1 cellular context compared by ENCODE assay signal in the genomic region with DNA sequence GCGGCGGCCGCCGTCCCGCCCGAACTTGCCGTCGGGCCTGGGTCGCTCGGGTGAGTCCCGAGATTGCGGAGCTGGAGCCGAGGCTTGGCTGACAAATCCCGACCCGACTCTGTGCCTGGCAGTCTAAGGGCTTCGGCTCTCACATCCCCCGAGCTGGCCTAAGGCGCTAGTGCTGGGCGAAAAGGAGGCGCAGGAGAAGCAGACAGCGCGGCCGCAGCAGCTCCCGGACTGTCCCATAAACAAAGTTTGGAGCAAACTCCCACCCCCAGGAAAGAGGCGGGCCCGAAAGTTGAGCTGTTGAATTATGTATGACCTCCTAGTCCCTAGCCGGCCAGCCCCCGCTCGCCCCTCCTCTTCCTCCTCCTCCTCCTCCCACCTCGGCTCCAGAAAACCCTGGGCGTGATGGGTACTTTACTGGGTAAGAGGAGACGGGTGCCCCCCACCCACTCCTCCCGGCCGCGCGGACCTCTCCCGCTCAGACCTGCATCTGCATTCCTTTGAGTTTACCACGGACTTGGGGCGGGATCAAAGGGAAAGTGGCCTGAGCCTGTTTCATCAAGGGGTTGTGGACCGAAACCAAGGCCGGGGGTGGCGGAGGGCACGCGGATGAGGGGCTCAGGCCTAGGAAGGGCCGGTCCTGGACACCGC.
TF ChIP-seq lines count a peak whose summit lies in the region.

A gene (minus strand): TSS at position 230 of the 648 bp plus-strand sequence. CDS start 719 bp downstream, outside the sequence.

TF ChIP-seq in WTC11, 78 proteins besides CTCF, POLR2A, EP300 and RAD21 (continued from another document):
- TF ChIP-seq, protein P1, sequence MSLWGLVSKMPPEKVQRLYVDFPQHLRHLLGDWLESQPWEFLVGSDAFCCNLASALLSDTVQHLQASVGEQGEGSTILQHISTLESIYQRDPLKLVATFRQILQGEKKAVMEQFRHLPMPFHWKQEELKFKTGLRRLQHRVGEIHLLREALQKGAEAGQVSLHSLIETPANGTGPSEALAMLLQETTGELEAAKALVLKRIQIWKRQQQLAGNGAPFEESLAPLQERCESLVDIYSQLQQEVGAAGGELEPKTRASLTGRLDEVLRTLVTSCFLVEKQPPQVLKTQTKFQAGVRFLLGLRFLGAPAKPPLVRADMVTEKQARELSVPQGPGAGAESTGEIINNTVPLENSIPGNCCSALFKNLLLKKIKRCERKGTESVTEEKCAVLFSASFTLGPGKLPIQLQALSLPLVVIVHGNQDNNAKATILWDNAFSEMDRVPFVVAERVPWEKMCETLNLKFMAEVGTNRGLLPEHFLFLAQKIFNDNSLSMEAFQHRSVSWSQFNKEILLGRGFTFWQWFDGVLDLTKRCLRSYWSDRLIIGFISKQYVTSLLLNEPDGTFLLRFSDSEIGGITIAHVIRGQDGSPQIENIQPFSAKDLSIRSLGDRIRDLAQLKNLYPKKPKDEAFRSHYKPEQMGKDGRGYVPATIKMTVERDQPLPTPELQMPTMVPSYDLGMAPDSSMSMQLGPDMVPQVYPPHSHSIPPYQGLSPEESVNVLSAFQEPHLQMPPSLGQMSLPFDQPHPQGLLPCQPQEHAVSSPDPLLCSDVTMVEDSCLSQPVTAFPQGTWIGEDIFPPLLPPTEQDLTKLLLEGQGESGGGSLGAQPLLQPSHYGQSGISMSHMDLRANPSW (CRISPR knock-in tag; conservative IDR thresholded peaks at IDR 0.05; ENCODE audit: low read depth) = 0 out of 2 replicates have a peak, but pooled peaks have one; percentile 37
- peak; percentile 56; the same call in 1 of the 2 replicates for TF ChIP-seq TEAD1 (CRISPR knock-in tag; IDR thresholded peaks at IDR 0.05)
- 0 out of 2 replicates have a peak, but pooled peaks have one; percentile 6 for TF ChIP-seq SMAD4 (CRISPR knock-in tag; IDR thresholded peaks at IDR 0.05)
- TF ChIP-seq, protein P2, sequence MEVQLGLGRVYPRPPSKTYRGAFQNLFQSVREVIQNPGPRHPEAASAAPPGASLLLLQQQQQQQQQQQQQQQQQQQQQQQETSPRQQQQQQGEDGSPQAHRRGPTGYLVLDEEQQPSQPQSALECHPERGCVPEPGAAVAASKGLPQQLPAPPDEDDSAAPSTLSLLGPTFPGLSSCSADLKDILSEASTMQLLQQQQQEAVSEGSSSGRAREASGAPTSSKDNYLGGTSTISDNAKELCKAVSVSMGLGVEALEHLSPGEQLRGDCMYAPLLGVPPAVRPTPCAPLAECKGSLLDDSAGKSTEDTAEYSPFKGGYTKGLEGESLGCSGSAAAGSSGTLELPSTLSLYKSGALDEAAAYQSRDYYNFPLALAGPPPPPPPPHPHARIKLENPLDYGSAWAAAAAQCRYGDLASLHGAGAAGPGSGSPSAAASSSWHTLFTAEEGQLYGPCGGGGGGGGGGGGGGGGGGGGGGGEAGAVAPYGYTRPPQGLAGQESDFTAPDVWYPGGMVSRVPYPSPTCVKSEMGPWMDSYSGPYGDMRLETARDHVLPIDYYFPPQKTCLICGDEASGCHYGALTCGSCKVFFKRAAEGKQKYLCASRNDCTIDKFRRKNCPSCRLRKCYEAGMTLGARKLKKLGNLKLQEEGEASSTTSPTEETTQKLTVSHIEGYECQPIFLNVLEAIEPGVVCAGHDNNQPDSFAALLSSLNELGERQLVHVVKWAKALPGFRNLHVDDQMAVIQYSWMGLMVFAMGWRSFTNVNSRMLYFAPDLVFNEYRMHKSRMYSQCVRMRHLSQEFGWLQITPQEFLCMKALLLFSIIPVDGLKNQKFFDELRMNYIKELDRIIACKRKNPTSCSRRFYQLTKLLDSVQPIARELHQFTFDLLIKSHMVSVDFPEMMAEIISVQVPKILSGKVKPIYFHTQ (CRISPR knock-in tag; IDR thresholded peaks at IDR 0.05) = no peak
- TF ChIP-seq, protein P3, sequence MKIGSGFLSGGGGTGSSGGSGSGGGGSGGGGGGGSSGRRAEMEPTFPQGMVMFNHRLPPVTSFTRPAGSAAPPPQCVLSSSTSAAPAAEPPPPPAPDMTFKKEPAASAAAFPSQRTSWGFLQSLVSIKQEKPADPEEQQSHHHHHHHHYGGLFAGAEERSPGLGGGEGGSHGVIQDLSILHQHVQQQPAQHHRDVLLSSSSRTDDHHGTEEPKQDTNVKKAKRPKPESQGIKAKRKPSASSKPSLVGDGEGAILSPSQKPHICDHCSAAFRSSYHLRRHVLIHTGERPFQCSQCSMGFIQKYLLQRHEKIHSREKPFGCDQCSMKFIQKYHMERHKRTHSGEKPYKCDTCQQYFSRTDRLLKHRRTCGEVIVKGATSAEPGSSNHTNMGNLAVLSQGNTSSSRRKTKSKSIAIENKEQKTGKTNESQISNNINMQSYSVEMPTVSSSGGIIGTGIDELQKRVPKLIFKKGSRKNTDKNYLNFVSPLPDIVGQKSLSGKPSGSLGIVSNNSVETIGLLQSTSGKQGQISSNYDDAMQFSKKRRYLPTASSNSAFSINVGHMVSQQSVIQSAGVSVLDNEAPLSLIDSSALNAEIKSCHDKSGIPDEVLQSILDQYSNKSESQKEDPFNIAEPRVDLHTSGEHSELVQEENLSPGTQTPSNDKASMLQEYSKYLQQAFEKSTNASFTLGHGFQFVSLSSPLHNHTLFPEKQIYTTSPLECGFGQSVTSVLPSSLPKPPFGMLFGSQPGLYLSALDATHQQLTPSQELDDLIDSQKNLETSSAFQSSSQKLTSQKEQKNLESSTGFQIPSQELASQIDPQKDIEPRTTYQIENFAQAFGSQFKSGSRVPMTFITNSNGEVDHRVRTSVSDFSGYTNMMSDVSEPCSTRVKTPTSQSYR (CRISPR knock-in tag; IDR thresholded peaks at IDR 0.05) = 0 out of 2 replicates have a peak, but pooled peaks have one; percentile 38
- TF ChIP-seq, protein P4, sequence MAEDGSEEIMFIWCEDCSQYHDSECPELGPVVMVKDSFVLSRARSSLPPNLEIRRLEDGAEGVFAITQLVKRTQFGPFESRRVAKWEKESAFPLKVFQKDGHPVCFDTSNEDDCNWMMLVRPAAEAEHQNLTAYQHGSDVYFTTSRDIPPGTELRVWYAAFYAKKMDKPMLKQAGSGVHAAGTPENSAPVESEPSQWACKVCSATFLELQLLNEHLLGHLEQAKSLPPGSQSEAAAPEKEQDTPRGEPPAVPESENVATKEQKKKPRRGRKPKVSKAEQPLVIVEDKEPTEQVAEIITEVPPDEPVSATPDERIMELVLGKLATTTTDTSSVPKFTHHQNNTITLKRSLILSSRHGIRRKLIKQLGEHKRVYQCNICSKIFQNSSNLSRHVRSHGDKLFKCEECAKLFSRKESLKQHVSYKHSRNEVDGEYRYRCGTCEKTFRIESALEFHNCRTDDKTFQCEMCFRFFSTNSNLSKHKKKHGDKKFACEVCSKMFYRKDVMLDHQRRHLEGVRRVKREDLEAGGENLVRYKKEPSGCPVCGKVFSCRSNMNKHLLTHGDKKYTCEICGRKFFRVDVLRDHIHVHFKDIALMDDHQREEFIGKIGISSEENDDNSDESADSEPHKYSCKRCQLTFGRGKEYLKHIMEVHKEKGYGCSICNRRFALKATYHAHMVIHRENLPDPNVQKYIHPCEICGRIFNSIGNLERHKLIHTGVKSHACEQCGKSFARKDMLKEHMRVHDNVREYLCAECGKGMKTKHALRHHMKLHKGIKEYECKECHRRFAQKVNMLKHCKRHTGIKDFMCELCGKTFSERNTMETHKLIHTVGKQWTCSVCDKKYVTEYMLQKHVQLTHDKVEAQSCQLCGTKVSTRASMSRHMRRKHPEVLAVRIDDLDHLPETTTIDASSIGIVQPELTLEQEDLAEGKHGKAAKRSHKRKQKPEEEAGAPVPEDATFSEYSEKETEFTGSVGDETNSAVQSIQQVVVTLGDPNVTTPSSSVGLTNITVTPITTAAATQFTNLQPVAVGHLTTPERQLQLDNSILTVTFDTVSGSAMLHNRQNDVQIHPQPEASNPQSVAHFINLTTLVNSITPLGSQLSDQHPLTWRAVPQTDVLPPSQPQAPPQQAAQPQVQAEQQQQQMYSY (CRISPR knock-in tag; IDR thresholded peaks at IDR 0.05) = no peak
- TF ChIP-seq, protein P5, sequence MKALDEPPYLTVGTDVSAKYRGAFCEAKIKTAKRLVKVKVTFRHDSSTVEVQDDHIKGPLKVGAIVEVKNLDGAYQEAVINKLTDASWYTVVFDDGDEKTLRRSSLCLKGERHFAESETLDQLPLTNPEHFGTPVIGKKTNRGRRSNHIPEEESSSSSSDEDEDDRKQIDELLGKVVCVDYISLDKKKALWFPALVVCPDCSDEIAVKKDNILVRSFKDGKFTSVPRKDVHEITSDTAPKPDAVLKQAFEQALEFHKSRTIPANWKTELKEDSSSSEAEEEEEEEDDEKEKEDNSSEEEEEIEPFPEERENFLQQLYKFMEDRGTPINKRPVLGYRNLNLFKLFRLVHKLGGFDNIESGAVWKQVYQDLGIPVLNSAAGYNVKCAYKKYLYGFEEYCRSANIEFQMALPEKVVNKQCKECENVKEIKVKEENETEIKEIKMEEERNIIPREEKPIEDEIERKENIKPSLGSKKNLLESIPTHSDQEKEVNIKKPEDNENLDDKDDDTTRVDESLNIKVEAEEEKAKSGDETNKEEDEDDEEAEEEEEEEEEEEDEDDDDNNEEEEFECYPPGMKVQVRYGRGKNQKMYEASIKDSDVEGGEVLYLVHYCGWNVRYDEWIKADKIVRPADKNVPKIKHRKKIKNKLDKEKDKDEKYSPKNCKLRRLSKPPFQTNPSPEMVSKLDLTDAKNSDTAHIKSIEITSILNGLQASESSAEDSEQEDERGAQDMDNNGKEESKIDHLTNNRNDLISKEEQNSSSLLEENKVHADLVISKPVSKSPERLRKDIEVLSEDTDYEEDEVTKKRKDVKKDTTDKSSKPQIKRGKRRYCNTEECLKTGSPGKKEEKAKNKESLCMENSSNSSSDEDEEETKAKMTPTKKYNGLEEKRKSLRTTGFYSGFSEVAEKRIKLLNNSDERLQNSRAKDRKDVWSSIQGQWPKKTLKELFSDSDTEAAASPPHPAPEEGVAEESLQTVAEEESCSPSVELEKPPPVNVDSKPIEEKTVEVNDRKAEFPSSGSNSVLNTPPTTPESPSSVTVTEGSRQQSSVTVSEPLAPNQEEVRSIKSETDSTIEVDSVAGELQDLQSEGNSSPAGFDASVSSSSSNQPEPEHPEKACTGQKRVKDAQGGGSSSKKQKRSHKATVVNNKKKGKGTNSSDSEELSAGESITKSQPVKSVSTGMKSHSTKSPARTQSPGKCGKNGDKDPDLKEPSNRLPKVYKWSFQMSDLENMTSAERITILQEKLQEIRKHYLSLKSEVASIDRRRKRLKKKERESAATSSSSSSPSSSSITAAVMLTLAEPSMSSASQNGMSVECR (CRISPR knock-in tag; IDR thresholded peaks at IDR 0.05; ENCODE audit: borderline replicate concordance) = 0 out of 2 replicates have a peak, but pooled peaks have one; percentile 41
- no peak for TF ChIP-seq SOX15 (CRISPR knock-in tag; IDR thresholded peaks at IDR 0.05)
- TF ChIP-seq, protein P6, sequence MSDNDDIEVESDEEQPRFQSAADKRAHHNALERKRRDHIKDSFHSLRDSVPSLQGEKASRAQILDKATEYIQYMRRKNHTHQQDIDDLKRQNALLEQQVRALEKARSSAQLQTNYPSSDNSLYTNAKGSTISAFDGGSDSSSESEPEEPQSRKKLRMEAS (CRISPR knock-in tag; IDR thresholded peaks at IDR 0.05) = peak; percentile 67; the same call in 1 of the 2 replicates
